ENCODE assay signal across 17 cellular contexts in the genomic region with DNA sequence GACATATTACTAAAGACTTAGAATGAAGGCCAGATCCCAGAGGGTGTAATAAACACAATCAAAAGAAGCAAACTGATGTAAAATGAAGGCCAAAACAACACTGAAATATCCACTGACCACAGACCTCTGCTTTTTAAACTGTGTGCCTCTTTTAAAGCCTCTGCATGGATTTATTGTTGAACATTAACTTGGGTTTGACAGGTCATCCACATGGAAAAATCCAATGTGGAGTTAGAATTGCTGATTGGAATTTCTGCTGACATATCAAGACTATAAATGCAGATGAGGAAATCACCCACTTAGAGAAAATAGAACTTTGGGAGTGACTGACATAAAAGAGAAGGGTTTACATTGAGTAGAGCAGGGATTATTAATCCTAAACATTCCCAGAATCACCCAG.
A peak's percentile ranks its signal among the peaks of the same experiment; 100 is the strongest.
DNase-seq lines count a peak whose midpoint lies in the region; ATAC-seq and TF ChIP-seq lines count a peak whose summit lies in the region.
"Had no signal": no experiment of that assay in that cellular context is flagged by ENCODE, and none has a peak within 500 bp of the region (broad histone marks: within the 10 kb centered on the region; RNA-seq: fewer than 3 reads in every experiment).

No MANE protein-coding gene starts in this region.

- H3K4me3 ChIP-seq in epithelial cell of proximal tubule (ENCODE audit: low read depth, low read length) (no peak overlapping the region), neural cell (ENCODE audit: low read length) (no peak overlapping the region), ascending aorta (no peak overlapping the region), Karpas-422 (ENCODE audit: low read length) (no peak overlapping the region)
- H3K4me3 ChIP-seq: SJCRH30 had no signal

- TF ChIP-seq CTCF in epithelial cell of proximal tubule (conservative IDR thresholded peaks at IDR 0.05; ENCODE audit: low read depth, low read length) (no peak), neural cell (IDR thresholded peaks at IDR 0.05; ENCODE audit: poor library complexity, severe bottlenecking) (no peak), ascending aorta (IDR thresholded peaks at IDR 0.05) (no peak)

- H3K9me2 ChIP-seq in neural cell (ENCODE audit: insufficient read depth, low read length): no peaks in the 10 kb centered on the region
- no peaks in the 10 kb centered on the region for H3K9me2 ChIP-seq in Karpas-422 (replicated peaks; ENCODE audit: insufficient read depth, low read length)

- H3K9ac ChIP-seq in neural cell (ENCODE audit: low read length) (no peak overlapping the region), Karpas-422 (ENCODE audit: low read length) (no peak overlapping the region)
- H3K9ac ChIP-seq: KMS-11 had no signal

- no peak overlapping the region for H2AFZ ChIP-seq in neural cell (ENCODE audit: low read depth, low read length)
- no peak overlapping the region for H2AFZ ChIP-seq in Karpas-422 (ENCODE audit: low read length)

- no peak for TF ChIP-seq EP300 in neural cell (conservative IDR thresholded peaks at IDR 0.05; ENCODE audit: poor library complexity, severe bottlenecking)

- intact Hi-C loops in ascending aorta (cut with DNase I): no loop called here

- H3K27ac ChIP-seq in neural cell (ENCODE audit: low read length): no peak overlapping the region
- H3K27ac ChIP-seq in ascending aorta: no peak overlapping the region
- no peak overlapping the region for H3K27ac ChIP-seq in Karpas-422 (ENCODE audit: low read length)
- H3K27ac ChIP-seq: KMS-11, SJCRH30 had no signal

- H4K20me1 ChIP-seq in neural cell (ENCODE audit: insufficient read depth): no peaks in the 10 kb centered on the region
- no peaks in the 10 kb centered on the region for H4K20me1 ChIP-seq in Karpas-422 (ENCODE audit: insufficient read depth, low read depth, low read length)

- H3F3A ChIP-seq in neural cell (ENCODE audit: insufficient read depth, low read length, poor library complexity, severe bottlenecking): no peaks in the 10 kb centered on the region

- no peaks in the 10 kb centered on the region for H3K27me3 ChIP-seq in neural cell (ENCODE audit: insufficient read depth, low read depth, low read length)
- no peaks in the 10 kb centered on the region for H3K27me3 ChIP-seq in ascending aorta
- H3K27me3 ChIP-seq in Karpas-422 (ENCODE audit: low read length): no peaks in the 10 kb centered on the region
- H3K27me3 ChIP-seq: SJCRH30 had no signal

- no peak overlapping the region for H3K4me2 ChIP-seq in neural cell (ENCODE audit: low read length)
- no peak overlapping the region for H3K4me2 ChIP-seq in Karpas-422 (ENCODE audit: low read depth, low read length, poor library complexity, severe bottlenecking)
- H3K4me2 ChIP-seq: KMS-11 had no signal

- H3K9me3 ChIP-seq in neural cell (ENCODE audit: low read length) (no peaks in the 10 kb centered on the region), ascending aorta (no peaks in the 10 kb centered on the region), Karpas-422 (ENCODE audit: low read length) (peaks cover 30% of the 10 kb centered on the region)
- H3K9me3 ChIP-seq: SJCRH30 had no signal

- TF ChIP-seq RAD21 in neural cell (conservative IDR thresholded peaks at IDR 0.05): no peak

- DNase-seq in epithelial cell of proximal tubule (ENCODE audit: low read depth) (peak; percentile 22), left lobe of liver (ENCODE audit: low spot score) (no peak), ascending aorta (ENCODE audit: low spot score in 2 of 2) (no peak), cerebellar cortex (ENCODE audit: low spot score) (no peak), KG1 (lab: John Stamatoyannopoulos, UW) (no peak), Karpas-422 (no peak)
- DNase-seq: AML-193, GDM1, H7, HFFc6, NCI-H1417 treated with DMSO at 0.1 percent for 48 hours, NCI-H187 treated with DMSO at 0.1 percent for 48 hours, NCI-H345, NCI-H526, SJCRH30 had no signal

- H3K4me1 ChIP-seq in ascending aorta (no peaks in the 10 kb centered on the region), Karpas-422 (ENCODE audit: low read length) (no peaks in the 10 kb centered on the region)
- H3K4me1 ChIP-seq: SJCRH30 had no signal

- H3K79me2 ChIP-seq in neural cell (replicated peaks; ENCODE audit: insufficient read depth, low read length) (no peaks in the 10 kb centered on the region), Karpas-422 (ENCODE audit: low read length) (no peaks in the 10 kb centered on the region)

- no peaks in the 10 kb centered on the region for H3K36me3 ChIP-seq in neural cell (ENCODE audit: insufficient read depth, low read length)
- no peaks in the 10 kb centered on the region for H3K36me3 ChIP-seq in ascending aorta
- no peaks in the 10 kb centered on the region for H3K36me3 ChIP-seq in Karpas-422 (ENCODE audit: insufficient read depth, low read length)
- H3K36me3 ChIP-seq: SJCRH30 had no signal

- peak; percentile 72 for ATAC-seq in left lobe of liver

TF ChIP-seq in neural cell, 6 proteins besides CTCF, POLR2A, EP300 and RAD21:
- no peak for TF ChIP-seq EZH2 (IDR thresholded peaks at IDR 0.05; ENCODE audit: borderline replicate concordance, insufficient read depth, low read length, poor library complexity, severe bottlenecking)
- TF ChIP-seq REST (IDR thresholded peaks at IDR 0.05; ENCODE audit: borderline replicate concordance): peak; percentile 80
- TF ChIP-seq POLR2AphosphoS5 (IDR thresholded peaks at IDR 0.05): no peak
